Comparison of ENCODE assay signal across 12 cellular contexts in the genomic region with DNA sequence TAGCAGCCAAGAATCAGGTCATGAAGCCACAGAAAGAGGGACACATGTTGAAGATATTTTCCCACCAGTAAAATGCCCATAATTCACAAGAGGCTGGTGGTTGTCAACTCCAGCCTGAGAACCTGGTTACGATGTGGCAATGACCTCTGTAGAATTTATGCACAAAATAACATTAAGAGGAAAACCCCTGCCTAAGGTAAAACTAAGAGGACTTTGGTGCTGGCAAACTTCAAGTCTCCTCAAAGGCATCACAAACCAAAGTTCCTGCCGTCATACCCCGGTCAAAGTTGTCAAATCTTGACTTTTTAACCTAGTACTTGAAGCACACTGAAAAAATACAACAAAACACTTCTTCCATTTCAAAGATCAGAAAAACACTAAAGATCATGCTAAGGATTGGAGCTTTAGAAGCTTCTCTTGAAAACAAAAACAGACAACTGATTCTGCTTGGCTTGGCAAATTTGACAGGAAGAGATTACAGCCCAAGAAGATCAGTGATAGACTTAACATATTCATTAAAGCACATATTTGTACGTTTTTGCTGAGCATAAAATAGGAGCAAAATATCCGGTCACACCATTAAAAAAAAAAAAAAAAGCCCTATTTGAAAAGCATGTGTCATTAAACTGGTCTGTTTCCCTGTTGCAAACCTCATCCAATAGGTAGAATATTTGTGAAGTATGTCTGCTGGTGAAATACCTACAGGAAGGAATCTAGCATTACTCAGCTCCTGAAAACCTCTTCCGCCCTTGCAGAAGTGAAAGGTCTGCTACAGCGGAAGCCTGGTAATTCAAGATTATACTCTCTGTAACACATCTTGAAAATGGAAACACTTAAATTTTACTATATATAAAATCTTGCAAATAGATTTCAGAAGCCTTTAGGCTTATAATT. TPM values are rescaled to one million over a fixed set of nuclear protein-coding genes. Genes with fewer than 3 reads are reported as not detected.
DNase-seq lines count a peak whose midpoint lies in the region; TF ChIP-seq lines count a peak whose summit lies in the region.
"Had no signal": no experiment of that assay in that cellular context is flagged by ENCODE, and none has a peak within 500 bp of the region (broad histone marks: within the 10 kb centered on the region; RNA-seq: fewer than 3 reads in every experiment).

No MANE protein-coding gene starts in this region.

- peak overlapping the region; percentile 91 for H3K27ac Mint-ChIP-seq in activated naive CD4-positive, alpha-beta T cell treated with anti-CD3 and anti-CD28 coated beads for 36 hours
- H3K27ac Mint-ChIP-seq in activated CD4-positive, alpha-beta T cell treated with anti-CD3 and anti-CD28 coated beads, Interleukin-2, amount 10 ng/mL, durations not matched to agents 7 days and 5 days: peak overlapping the region; percentile 90
- H3K27ac Mint-ChIP-seq: GM23338 had no signal

- no peaks in the 10 kb centered on the region for H3K27me3 ChIP-seq in thyroid gland
- H3K27me3 ChIP-seq in stomach: no peaks in the 10 kb centered on the region

- POLR2A ChIA-PET in activated CD4-positive, alpha-beta T cell treated with anti-CD3 and anti-CD28 coated beads, Interleukin-2, amount 10 ng/mL, durations not matched to agents 7 days and 5 days (lab: Charles Lee): interaction anchor here (0.5 to 0.6 kb wide), 2 partner anchors 470 to 1303 kb away, joined by 3 to 7 read pairs; no protein-coding TSS in a partner anchor

- peaks cover 17% of the 10 kb centered on the region for H3K36me3 Mint-ChIP-seq in activated naive CD4-positive, alpha-beta T cell treated with anti-CD3 and anti-CD28 coated beads for 36 hours (ENCODE audit: low read depth)
- peaks cover 82% of the 10 kb centered on the region for H3K36me3 Mint-ChIP-seq in activated CD4-positive, alpha-beta T cell treated with anti-CD3 and anti-CD28 coated beads, Interleukin-2, amount 10 ng/mL, durations not matched to agents 7 days and 5 days (ENCODE audit: low read depth)

- H3K4me1 ChIP-seq in thyroid gland: peaks cover 39 to 49% of the 10 kb centered on the region in 2 donors
- H3K4me1 ChIP-seq in stomach: peaks cover 0 to 28% (median 3%) of the 10 kb centered on the region in 4 donors

- no peaks in the 10 kb centered on the region for H3K36me3 ChIP-seq in thyroid gland
- H3K36me3 ChIP-seq in stomach: peaks cover 0 to 29% (median 13%) of the 10 kb centered on the region in 4 donors
- H3K36me3 ChIP-seq: WERI-Rb-1 had no signal

- TF ChIP-seq POLR2A in thyroid gland (IDR thresholded peaks at IDR 0.05): no peak
- TF ChIP-seq POLR2A in stomach (IDR thresholded peaks at IDR 0.05): no peak

- TF ChIP-seq CTCF in thyroid gland (IDR thresholded peaks at IDR 0.05) (no peak), stomach (IDR thresholded peaks at IDR 0.05) (no peak)

- H3K4me3 ChIP-seq in thyroid gland (replicated peaks in 1 of 3) (no peak overlapping the region), stomach (no peak overlapping the region)
- H3K4me3 ChIP-seq: GM23338 had no signal

- intact Hi-C loops in activated naive CD4-positive, alpha-beta T cell treated with anti-CD3 and anti-CD28 coated beads for 36 hours (cut with micrococcal nuclease): loop anchor here (1.0 kb wide), 1 partner anchor 20 kb away; no protein-coding TSS in a partner anchor
- intact Hi-C loops in thyroid gland (cut with DNase I) (no loop called here), stomach (cut with DNase I; ENCODE audit: low total_unique reads) (no loop called here)

- DNase-seq in activated naive CD4-positive, alpha-beta T cell treated with anti-CD3 and anti-CD28 coated beads for 36 hours: peak; percentile 65
- DNase-seq in activated naive CD4-positive, alpha-beta T cell treated with anti-CD3 and anti-CD28 coated beads, Interleukin-2, amount 50 U/mL, for 16 hours: no peak
- DNase-seq in activated CD4-positive, alpha-beta T cell treated with anti-CD3 and anti-CD28 coated beads, Interleukin-2, amount 10 ng/mL, durations not matched to agents 7 days and 5 days: peak; percentile 60
- DNase-seq in glomerular visceral epithelial cell (ENCODE audit: extremely low spot score): peak; percentile 72
- DNase-seq in thyroid gland: no peak
- DNase-seq in amygdala (lab: John Stamatoyannopoulos, UW): no peak
- DNase-seq in stomach: no peak
- no peak for DNase-seq in NK-92 treated with Interleukin-12 subunit alpha and Interleukin-12 subunit beta, amount 100 ng/mL, for 24 hours (lab: John Stamatoyannopoulos, UW)
- DNase-seq: foreskin melanocyte, MM.1S, WERI-Rb-1 had no signal

- H3K9me3 ChIP-seq in thyroid gland: no peaks in the 10 kb centered on the region
- H3K9me3 ChIP-seq in stomach: no peaks in the 10 kb centered on the region

- no peaks in the 10 kb centered on the region for H3K9me3 Mint-ChIP-seq in activated naive CD4-positive, alpha-beta T cell treated with anti-CD3 and anti-CD28 coated beads for 36 hours
- H3K9me3 Mint-ChIP-seq in activated CD4-positive, alpha-beta T cell treated with anti-CD3 and anti-CD28 coated beads, Interleukin-2, amount 10 ng/mL, durations not matched to agents 7 days and 5 days: no peaks in the 10 kb centered on the region
- H3K9me3 Mint-ChIP-seq: GM23338 had no signal

- no peak for TF ChIP-seq EP300 in stomach (IDR thresholded peaks at IDR 0.05)

- H3K27me3 Mint-ChIP-seq in activated naive CD4-positive, alpha-beta T cell treated with anti-CD3 and anti-CD28 coated beads for 36 hours (ENCODE audit: low read depth): no peaks in the 10 kb centered on the region
- no peaks in the 10 kb centered on the region for H3K27me3 Mint-ChIP-seq in activated CD4-positive, alpha-beta T cell treated with anti-CD3 and anti-CD28 coated beads, Interleukin-2, amount 10 ng/mL, durations not matched to agents 7 days and 5 days

- peak overlapping the region; percentile 63 for H3K4me3 Mint-ChIP-seq in activated naive CD4-positive, alpha-beta T cell treated with anti-CD3 and anti-CD28 coated beads for 36 hours
- peak overlapping the region; percentile 51 for H3K4me3 Mint-ChIP-seq in activated CD4-positive, alpha-beta T cell treated with anti-CD3 and anti-CD28 coated beads, Interleukin-2, amount 10 ng/mL, durations not matched to agents 7 days and 5 days
- H3K4me3 Mint-ChIP-seq: GM23338 had no signal

- CTCF ChIA-PET in activated naive CD4-positive, alpha-beta T cell treated with anti-CD3 and anti-CD28 coated beads for 36 hours (lab: Charles Lee): interaction anchor here (0.7 to 1.4 kb wide), 3 partner anchors 8 to 173 kb away, joined by 3 to 6 read pairs (median 3); no protein-coding TSS in a partner anchor
- CTCF ChIA-PET in activated CD4-positive, alpha-beta T cell treated with anti-CD3 and anti-CD28 coated beads, Interleukin-2, amount 10 ng/mL, durations not matched to agents 7 days and 5 days (lab: Charles Lee): interaction anchor here (0.7 to 1.4 kb wide), 3 partner anchors 21 to 395 kb away, joined by 3 read pairs; no protein-coding TSS in a partner anchor

- peak overlapping the region; percentile 27 to 80 (median 79) for H3K27ac ChIP-seq in thyroid gland
- H3K27ac ChIP-seq in stomach: peak overlapping the region in 1 of 5 donors; percentile 48
- H3K27ac ChIP-seq: WERI-Rb-1 had no signal

- 47 to 55% methylated on average over 7 of the region's 7 CpGs for WGBS in thyroid gland, 2 donors
- WGBS in stomach, 5 donors: 75 to 86% (median 77%) methylated on average over 7 of the region's 7 CpGs

- H3K4me1 Mint-ChIP-seq in activated naive CD4-positive, alpha-beta T cell treated with anti-CD3 and anti-CD28 coated beads for 36 hours (ENCODE audit: low read depth): peaks cover 57% of the 10 kb centered on the region
- peaks cover 63% of the 10 kb centered on the region for H3K4me1 Mint-ChIP-seq in activated CD4-positive, alpha-beta T cell treated with anti-CD3 and anti-CD28 coated beads, Interleukin-2, amount 10 ng/mL, durations not matched to agents 7 days and 5 days

RNA-seq across cellular contexts. Expression of a gene that starts 22.8 kb away (rescaled TPM):
- 10 to 100 TPM; 25.2 to 26.2 TPM for total RNA-seq in activated naive CD4-positive, alpha-beta T cell treated with anti-CD3 and anti-CD28 coated beads for 36 hours
- 10 to 100 TPM; 83.9 to 90.4 TPM for total RNA-seq in activated CD4-positive, alpha-beta T cell treated with anti-CD3 and anti-CD28 coated beads, Interleukin-2, amount 10 ng/mL, durations not matched to agents 7 days and 5 days
- total RNA-seq in thyroid gland (10 to 100 TPM; 18.4 to 26.6 (median 26.0) TPM), stomach (10 to 100 TPM in 4 of 5 donors, 1 to 10 TPM in 1; 4.1 to 25.9 (median 14.0) TPM)
- polyA plus RNA-seq in stomach: 10 to 100 TPM in 2 of 3 donors, 1 to 10 TPM in 1; 7.9 to 15.9 (median 15.0) TPM

RNA-seq across cellular contexts. Expression of a gene that starts 51.3 kb away (rescaled TPM):
- under 1 TPM; 0.74 to 0.93 TPM for total RNA-seq in activated naive CD4-positive, alpha-beta T cell treated with anti-CD3 and anti-CD28 coated beads for 36 hours
- total RNA-seq in activated CD4-positive, alpha-beta T cell treated with anti-CD3 and anti-CD28 coated beads, Interleukin-2, amount 10 ng/mL, durations not matched to agents 7 days and 5 days: 1 to 10 TPM; 1.0 to 1.2 TPM
- total RNA-seq in thyroid gland: 10 to 100 TPM in 1 of 4 donors, 1 to 10 TPM in 3; 2.3 to 11.0 (median 5.5) TPM
- 1 to 10 TPM in 3 of 5 donors, under 1 TPM in 1, not detected in 1; 0.45 to 5.1 (median 2.7) TPM for total RNA-seq in stomach
- polyA plus RNA-seq in stomach: 1 to 10 TPM; 1.1 to 3.1 (median 1.4) TPM

Comparison
In these comparisons a context has a peak if more than half of its experiments do, and no peak if none do; other contexts are left out.
1. DNase-seq: peak in activated naive CD4-positive, alpha-beta T cell treated with anti-CD3 and anti-CD28 coated beads for 36 hours (single experiment), activated CD4-positive, alpha-beta T cell treated with anti-CD3 and anti-CD28 coated beads, Interleukin-2, amount 10 ng/mL, durations not matched to agents 7 days and 5 days (single experiment) and glomerular visceral epithelial cell (single experiment); none in activated naive CD4-positive, alpha-beta T cell treated with anti-CD3 and anti-CD28 coated beads, Interleukin-2, amount 50 U/mL, for 16 hours (single experiment), thyroid gland (0 of 2), amygdala (0 of 56), stomach (single experiment) and NK-92 treated with Interleukin-12 subunit alpha and Interleukin-12 subunit beta, amount 100 ng/mL, for 24 hours (single experiment).